Comparison of ENCODE assay signal across 22 cellular contexts in genomic region chr17:81336296-81336929, GRCh38. TPM values are rescaled to one million over a fixed set of nuclear protein-coding genes. Genes with fewer than 3 reads are reported as not detected.
"Had no signal": no experiment of that assay in that cellular context is flagged by ENCODE, and none has a peak within 500 bp of the region (broad histone marks: within the 10 kb centered on the region; RNA-seq: fewer than 3 reads in every experiment).

No MANE protein-coding gene starts in this region.

- H3K27ac ChIP-seq: epithelial cell of prostate, foreskin keratinocyte, left ventricle myocardium inferior, neural progenitor cell, SK-N-MC had no signal

- DNase-seq: activated CD4-positive, alpha-beta T cell treated with anti-CD3 and anti-CD28 coated beads, Interleukin-2, amount 10 ng/mL, durations not matched to agents 7 days and 5 days; activated CD8-positive, alpha-beta T cell treated with anti-CD3 and anti-CD28 coated beads, Interleukin-2, amount 10 ng/mL, durations not matched to agents 7 days and 5 days; activated naive CD4-positive, alpha-beta T cell treated with Interleukin-2 at 50 U/mL for 16 hours; activated naive CD8-positive, alpha-beta T cell treated with anti-CD3 and anti-CD28 coated beads, Interleukin-2, amount 10 ng/mL, durations not matched to agents 7 days and 5 days; activated T-cell treated with anti-CD3 and anti-CD28 coated beads, Interleukin-2, amount 50 U/mL, for 24 hours; amygdala; foreskin keratinocyte; glutamatergic neuron; hypothalamus; left ventricle myocardium inferior; naive B cell; stimulated activated naive CD4-positive, alpha-beta T cell; substantia nigra; T-cell; T1000 had no signal

- H3K9ac ChIP-seq: neural progenitor cell had no signal

- H3K4me3 ChIP-seq: colonic mucosa, left ventricle myocardium inferior, neural progenitor cell, SK-N-MC, smooth muscle cell, transverse colon had no signal

- FAIRE-seq: keratinocyte had no signal

- H3K9me3 ChIP-seq: colonic mucosa, left ventricle myocardium inferior, transverse colon had no signal

- H3K36me3 ChIP-seq: colonic mucosa, left ventricle myocardium inferior, neural progenitor cell, transverse colon had no signal

RNA-seq across cellular contexts. Expression of gene BAHCC1, which starts 58.8 kb away (rescaled TPM):
- total RNA-seq: activated CD4-positive, alpha-beta T cell treated with anti-CD3 and anti-CD28 coated beads, Interleukin-2, amount 10 ng/mL, durations not matched to agents 7 days and 5 days had no signal
